In the genomic region with DNA sequence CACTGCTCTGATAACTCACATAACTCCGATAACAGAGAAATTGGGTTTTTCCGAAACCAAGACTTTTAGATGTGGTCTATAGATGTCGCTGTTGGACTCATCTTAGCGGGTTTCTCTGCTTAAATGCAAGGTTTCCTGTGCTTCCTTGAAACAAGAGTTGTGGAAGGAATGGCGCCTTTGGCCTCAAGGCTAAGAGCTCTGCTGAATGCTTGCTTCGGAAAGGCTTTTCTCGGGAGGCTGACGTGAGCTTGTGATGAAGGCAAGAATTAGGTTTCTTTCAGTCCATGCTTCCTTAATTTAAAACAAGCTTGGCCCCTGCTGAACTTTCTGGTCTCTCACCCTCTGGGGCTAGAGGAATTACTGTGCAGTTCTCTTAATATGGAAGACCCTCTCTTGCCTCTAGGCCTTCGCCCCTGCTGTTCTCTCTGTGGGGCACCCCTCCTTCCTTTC, we compare ENCODE assay signal across 8 cellular contexts.
DNase-seq lines count a peak whose midpoint lies in the region; ATAC-seq, FAIRE-seq and TF ChIP-seq lines count a peak whose summit lies in the region.

No MANE protein-coding gene starts in this region.

- no peaks in the 10 kb centered on the region for H3K9me2 ChIP-seq in OCI-LY7 (ENCODE audit: insufficient read depth, low read length)

- peaks cover 17% of the 10 kb centered on the region for H3K9me3 Mint-ChIP-seq in endodermal cell
- no peaks in the 10 kb centered on the region for H3K9me3 Mint-ChIP-seq in activated naive CD8-positive, alpha-beta T cell treated with anti-CD3 and anti-CD28 coated beads, Interleukin-2, amount 50 U/mL, for 24 hours

- H3K4ac ChIP-seq in mesenchymal stem cell (ENCODE audit: low read depth in 1 of 2, low read length in 2 of 2), result no peak overlapping the region

- no peak overlapping the region for H4K91ac ChIP-seq in mesenchymal stem cell (ENCODE audit: low read length)

- H3K4me3 ChIP-seq in A549 (no peak overlapping the region), GM06990 (replicated peaks; ENCODE audit: low read depth, low read length) (no peak overlapping the region), OCI-LY7 (ENCODE audit: low read depth, low read length, poor library complexity, severe bottlenecking) (no peak overlapping the region), endodermal cell (ENCODE audit: low read length) (no peak overlapping the region), mesenchymal stem cell (ENCODE audit: insufficient read depth in 1 of 2, low read depth in 1 of 2, low read length in 2 of 2) (no peak overlapping the region)

- H3K4me1 ChIP-seq in A549, result peaks cover 23% of the 10 kb centered on the region
- H3K4me1 ChIP-seq in OCI-LY7 (ENCODE audit: insufficient read depth, low read length, poor library complexity, severe bottlenecking), result no peaks in the 10 kb centered on the region
- no peaks in the 10 kb centered on the region for H3K4me1 ChIP-seq in endodermal cell (ENCODE audit: control insufficient read depth, insufficient read depth, low read length)
- no peaks in the 10 kb centered on the region for H3K4me1 ChIP-seq in mesenchymal stem cell (ENCODE audit: control insufficient read depth, insufficient read depth, low read depth, low read length)

- ATAC-seq in A549, result peak; percentile 82 to 86
- ATAC-seq in activated naive CD8-positive, alpha-beta T cell treated with anti-CD3 and anti-CD28 coated beads, Interleukin-2, amount 50 U/mL, for 24 hours, result no peak

- H2BK12ac ChIP-seq in mesenchymal stem cell (ENCODE audit: low read length in 2 of 2), result no peak overlapping the region

- no peak overlapping the region for H2BK5ac ChIP-seq in mesenchymal stem cell (ENCODE audit: low read depth, low read length, poor library complexity, severe bottlenecking)

- H3K79me2 ChIP-seq in OCI-LY7 (ENCODE audit: insufficient read depth, low read depth, low read length), result no peaks in the 10 kb centered on the region

- H2BK120ac ChIP-seq in mesenchymal stem cell (ENCODE audit: low read depth, low read length), result no peak overlapping the region

- DNase-seq in A549 (ENCODE audit: low read depth in 1 of 2, low spot score in 1 of 2) (peak; percentile 33 to 80), GM06990 (ENCODE audit: extremely low read depth, insufficient read length) (peak; percentile 25), KG1 (lab: John Stamatoyannopoulos, UW) (peak; percentile 5), OCI-LY7 (ENCODE audit: low spot score) (peak; percentile 44), endodermal cell (peak; percentile 81), mesenchymal stem cell (peak; percentile 48)
- DNase-seq in activated naive CD8-positive, alpha-beta T cell treated with anti-CD3 and anti-CD28 coated beads, Interleukin-2, amount 50 U/mL, for 24 hours, result no peak
- DNase-seq in activated naive CD4-positive, alpha-beta T cell (lab: John Stamatoyannopoulos, UW), result no peak

- WGBS in A549 (ENCODE audit: missing lambda C conversion rate), result 4% methylated on average over 9 of the region's 9 CpGs
- WGBS in endodermal cell (ENCODE audit: insufficient coverage in 1 of 2, insufficient read length in 1 of 2), 2 experiments, result 11 to 22% methylated on average over 7 to 9 of the region's 9 CpGs
- WGBS in mesenchymal stem cell, result 20% methylated on average over 8 of the region's 9 CpGs

- H3K9me3 ChIP-seq in A549, result peaks cover 3% of the 10 kb centered on the region; the same call in 1 of the 3 replicates
- H3K9me3 ChIP-seq in OCI-LY7 (ENCODE audit: low read length), result no peaks in the 10 kb centered on the region
- peaks cover 18% of the 10 kb centered on the region for H3K9me3 ChIP-seq in endodermal cell (ENCODE audit: control insufficient read depth, low read length)
- H3K9me3 ChIP-seq in mesenchymal stem cell (ENCODE audit: control insufficient read depth, low read length), result no peaks in the 10 kb centered on the region

- no peak for TF ChIP-seq EP300 in A549 (IDR thresholded peaks at IDR 0.05)

- peak; percentile 97 for FAIRE-seq in A549 (lab: Jason Lieb, UNC)

- H3K27me3 ChIP-seq in GM06990 (replicated peaks; ENCODE audit: control insufficient read depth, insufficient read depth, low read length) (no peaks in the 10 kb centered on the region), endodermal cell (ENCODE audit: control insufficient read depth, insufficient read depth, low read length, poor library complexity, severe bottlenecking) (no peaks in the 10 kb centered on the region), mesenchymal stem cell (ENCODE audit: control insufficient read depth in 1 of 2, insufficient read depth in 1 of 2, low read length in 2 of 2) (peaks cover 4 to 10% of the 10 kb centered on the region in 2 experiments)

- TF ChIP-seq CTCF in A549 (IDR thresholded peaks at IDR 0.05) (peak; percentile 86), GM06990 (IDR thresholded peaks at IDR 0.05; ENCODE audit: insufficient read depth, low read length, poor library complexity, severe bottlenecking) (peak; percentile 65), OCI-LY7 (conservative IDR thresholded peaks at IDR 0.05; ENCODE audit: low read length) (peak; percentile 84), endodermal cell (conservative IDR thresholded peaks at IDR 0.05) (peak; percentile 88)

- H3K79me1 ChIP-seq in mesenchymal stem cell (replicated peaks; ENCODE audit: low read length, poor library complexity, severe bottlenecking), result no peaks in the 10 kb centered on the region

- intact Hi-C loops in OCI-LY7 (cut with micrococcal nuclease; ENCODE audit: unreplicated experiment), result no loop called here

- POLR2A ChIA-PET in A549 (lab: Yijun Ruan, JAX) (interaction anchor here (0.8 to 1.4 kb wide), 2 partner anchors 74 to 232 kb away, joined by 3 to 4 read pairs; no protein-coding TSS in a partner anchor), OCI-LY7 (lab: Charles Lee) (no interaction called here)

- H3K27ac Mint-ChIP-seq in endodermal cell, result no peak overlapping the region
- no peak overlapping the region for H3K27ac Mint-ChIP-seq in activated naive CD8-positive, alpha-beta T cell treated with anti-CD3 and anti-CD28 coated beads, Interleukin-2, amount 50 U/mL, for 24 hours

- no peak overlapping the region for H3K14ac ChIP-seq in mesenchymal stem cell (ENCODE audit: low read length in 2 of 2)

- H2AFZ ChIP-seq in OCI-LY7 (ENCODE audit: low read length) (no peak overlapping the region), mesenchymal stem cell (ENCODE audit: low read depth, low read length) (no peak overlapping the region)

- peak overlapping the region; percentile 26 to 42; a peak in 4 of 6 replicates for H3K27ac ChIP-seq in A549
- no peak overlapping the region for H3K27ac ChIP-seq in OCI-LY7 (ENCODE audit: low read depth, low read length, poor library complexity, severe bottlenecking)
- no peak overlapping the region for H3K27ac ChIP-seq in endodermal cell (ENCODE audit: low read depth, low read length)
- no peak overlapping the region for H3K27ac ChIP-seq in mesenchymal stem cell (ENCODE audit: low read length, poor library complexity, severe bottlenecking)

- TF ChIP-seq RAD21 in A549 (conservative IDR thresholded peaks at IDR 0.05 in 1 of 2, IDR thresholded peaks at IDR 0.05 in 1 of 2), result peak; percentile 92 to 94

- no peaks in the 10 kb centered on the region for H4K20me1 ChIP-seq in OCI-LY7 (ENCODE audit: insufficient read depth, low read length)

- no peaks in the 10 kb centered on the region for H3K27me3 Mint-ChIP-seq in endodermal cell (ENCODE audit: insufficient read depth)
- H3K27me3 Mint-ChIP-seq in activated naive CD8-positive, alpha-beta T cell treated with anti-CD3 and anti-CD28 coated beads, Interleukin-2, amount 50 U/mL, for 24 hours, result peaks cover 9% of the 10 kb centered on the region

- TF ChIP-seq POLR2A in A549 (IDR thresholded peaks at IDR 0.05; ENCODE audit: low read length), result no peak

- no peak overlapping the region for H3K23ac ChIP-seq in mesenchymal stem cell (ENCODE audit: low read length in 2 of 2)

- H3K36me3 ChIP-seq in GM06990 (ENCODE audit: control insufficient read depth, insufficient read depth, low read length) (no peaks in the 10 kb centered on the region), OCI-LY7 (ENCODE audit: insufficient read depth, low read length) (no peaks in the 10 kb centered on the region), endodermal cell (ENCODE audit: control insufficient read depth, insufficient read depth, low read length) (no peaks in the 10 kb centered on the region), mesenchymal stem cell (ENCODE audit: control insufficient read depth in 1 of 2, insufficient read depth in 2 of 2, low read depth in 1 of 2, low read length in 2 of 2) (no peaks in the 10 kb centered on the region)

- H3K9ac ChIP-seq in endodermal cell (ENCODE audit: extremely low read depth, low read length, poor library complexity, severe bottlenecking) (no peak overlapping the region), mesenchymal stem cell (ENCODE audit: low read length) (no peak overlapping the region)

- no peak overlapping the region for H3K4me3 Mint-ChIP-seq in endodermal cell
- no peak overlapping the region for H3K4me3 Mint-ChIP-seq in activated naive CD8-positive, alpha-beta T cell treated with anti-CD3 and anti-CD28 coated beads, Interleukin-2, amount 50 U/mL, for 24 hours

- H3K4me2 ChIP-seq in A549 (peak overlapping the region; percentile 38; the same call in 2 of the 3 replicates), OCI-LY7 (ENCODE audit: low read length) (no peak overlapping the region), mesenchymal stem cell (ENCODE audit: low read length, poor library complexity, severe bottlenecking) (no peak overlapping the region)

- H3K18ac ChIP-seq in mesenchymal stem cell (ENCODE audit: low read depth in 1 of 2, low read length in 2 of 2), result no peak overlapping the region

- no peaks in the 10 kb centered on the region for H3K4me1 Mint-ChIP-seq in endodermal cell
- no peaks in the 10 kb centered on the region for H3K4me1 Mint-ChIP-seq in activated naive CD8-positive, alpha-beta T cell treated with anti-CD3 and anti-CD28 coated beads, Interleukin-2, amount 50 U/mL, for 24 hours

- H3K36me3 Mint-ChIP-seq in endodermal cell (ENCODE audit: low read depth), result peaks cover 3% of the 10 kb centered on the region
- no peaks in the 10 kb centered on the region for H3K36me3 Mint-ChIP-seq in activated naive CD8-positive, alpha-beta T cell treated with anti-CD3 and anti-CD28 coated beads, Interleukin-2, amount 50 U/mL, for 24 hours (ENCODE audit: low read depth)

- BruUV-seq in OCI-LY7 (replicated peaks; lab: Mats Ljungman, UMichigan), result no TSS peak

- no peak overlapping the region for H2AK5ac ChIP-seq in mesenchymal stem cell (ENCODE audit: low read length, severe bottlenecking)

- CTCF ChIA-PET in A549 (lab: Yijun Ruan, JAX) (interaction anchor here (0.6 to 4.8 kb wide), 108 partner anchors 10 to 965 kb away, joined by 3 to 66 read pairs (median 4); a partner anchor contains a TSS), OCI-LY7 (lab: Charles Lee; ENCODE audit: unreplicated experiment) (no interaction called here)

- no peak overlapping the region for H4K8ac ChIP-seq in mesenchymal stem cell (ENCODE audit: low read length)

- H2BK15ac ChIP-seq in mesenchymal stem cell (ENCODE audit: low read depth, poor library complexity, severe bottlenecking), result no peak overlapping the region

TF ChIP-seq in A549, 52 proteins besides CTCF, POLR2A, EP300 and RAD21:
- TF ChIP-seq FOSL2 (IDR thresholded peaks at IDR 0.05), result no peak
- TF ChIP-seq FOSL2 (CRISPR knock-in tag; IDR thresholded peaks at IDR 0.05), result no peak
- no peak for TF ChIP-seq PHF8 (IDR thresholded peaks at IDR 0.05; ENCODE audit: borderline replicate concordance, low read depth)
- peak; percentile 84 for TF ChIP-seq SMC3 (IDR thresholded peaks at IDR 0.05)
TF ChIP-seq in A549: peak in this region for 1.

Comparison
In these comparisons a context has a peak if more than half of its experiments do, and no peak if none do; other contexts are left out.
1. DNase-seq: peak in A549 (2 of 2), GM06990 (single experiment), KG1 (single experiment), OCI-LY7 (single experiment), endodermal cell (single experiment) and mesenchymal stem cell (single experiment); none in activated naive CD8-positive, alpha-beta T cell treated with anti-CD3 and anti-CD28 coated beads, Interleukin-2, amount 50 U/mL, for 24 hours (single experiment) and activated naive CD4-positive, alpha-beta T cell (0 of 4).
2. H3K27ac ChIP-seq: peak in A549 (2 of 2); none in OCI-LY7 (single experiment), endodermal cell (single experiment) and mesenchymal stem cell (single experiment).
3. Peak in every context shown above with its lines, with median percentiles within 50 percentile points of each other: CTCF ChIP-seq.